In genomic region chr17:78821961-78822360, GRCh38 we compare ENCODE assay signal across 14 cellular contexts. TPM values are rescaled to one million over a fixed set of nuclear protein-coding genes. Genes with fewer than 3 reads are reported as not detected.
DNase-seq lines count a peak whose midpoint lies in the region; ATAC-seq, FAIRE-seq and TF ChIP-seq lines count a peak whose summit lies in the region.
"Had no signal": no experiment of that assay in that cellular context is flagged by ENCODE, and none has a peak within 500 bp of the region (broad histone marks: within the 10 kb centered on the region; RNA-seq: fewer than 3 reads in every experiment).

No MANE protein-coding gene starts in this region.

- TF ChIP-seq CTCF in SK-N-SH (IDR thresholded peaks at IDR 0.05) (no peak), K562 (IDR thresholded peaks at IDR 0.05 in 2 of 3, conservative IDR thresholded peaks at IDR 0.05 in 1 of 3; ENCODE audit: insufficient read depth in 2 of 3, low read depth in 1 of 3, low read length in 3 of 3) (no peak)

- BruUV-seq in K562 (replicated peaks; lab: Mats Ljungman, UMichigan): no TSS peak

- no peak for FAIRE-seq in K562 (lab: Jason Lieb, UNC)

- H3K4me2 ChIP-seq in SK-N-SH (peak overlapping the region; percentile 18; the same call in 1 of the 2 replicates), GM23248 (ENCODE audit: unreplicated experiment) (no peak overlapping the region), K562 (ENCODE audit: insufficient read depth, low read length) (no peak overlapping the region)

- H3K27ac ChIP-seq in SK-N-SH (ENCODE audit: low read depth in 2 of 2, low read length in 1 of 2) (peak overlapping the region; percentile 71 to 82), GM23248 (peak overlapping the region; percentile 83), K562 (ENCODE audit: extremely low read depth, low read depth, low read length) (no peak overlapping the region)
- H3K27ac ChIP-seq: 22Rv1, VCaP had no signal

- no peaks in the 10 kb centered on the region for H3K27me3 ChIP-seq in SK-N-SH (ENCODE audit: insufficient read depth)
- no peaks in the 10 kb centered on the region for H3K27me3 ChIP-seq in GM23248 (replicated peaks; ENCODE audit: insufficient read depth)
- H3K27me3 ChIP-seq in K562 (ENCODE audit: control insufficient read depth in 2 of 2, insufficient read depth in 2 of 2, low read length in 2 of 2): no peaks in the 10 kb centered on the region

- H3K9me3 ChIP-seq in SK-N-SH (no peaks in the 10 kb centered on the region), GM23248 (ENCODE audit: low read depth) (no peaks in the 10 kb centered on the region), K562 (replicated peaks; ENCODE audit: control insufficient read depth, insufficient read depth, low read depth, low read length) (no peaks in the 10 kb centered on the region)

- H4K20me1 ChIP-seq in SK-N-SH (ENCODE audit: insufficient read depth) (peaks cover 12% of the 10 kb centered on the region; the same call in 1 of the 2 replicates), GM23248 (ENCODE audit: insufficient read depth) (no peaks in the 10 kb centered on the region), K562 (replicated peaks; ENCODE audit: control insufficient read depth, insufficient read depth, low read length) (peaks cover 17% of the 10 kb centered on the region; the same call in 1 of the 2 replicates)

- TF ChIP-seq EP300 in SK-N-SH (IDR thresholded peaks at IDR 0.05; ENCODE audit: borderline replicate concordance in 1 of 2, low read depth in 1 of 2, low read length in 1 of 2) (no peak), K562 (IDR thresholded peaks at IDR 0.05; ENCODE audit: low read length) (no peak)

- H2AFZ ChIP-seq in SK-N-SH (ENCODE audit: low read depth) (no peak overlapping the region), GM23248 (no peak overlapping the region), K562 (ENCODE audit: low read depth, low read length) (no peak overlapping the region)

- ATAC-seq in SK-N-SH treated with all-trans-retinoic acid at 6 μM for 48 hours (no peak), K562 (no peak), sciatic nerve (no peak)

- H3K36me3 ChIP-seq in SK-N-SH (replicated peaks in 1 of 2; ENCODE audit: control insufficient read depth in 1 of 2, insufficient read depth in 2 of 2, low read length in 1 of 2): peaks cover 57 to 74% of the 10 kb centered on the region in 2 experiments
- H3K36me3 ChIP-seq in GM23248 (ENCODE audit: low read depth): peaks cover 47% of the 10 kb centered on the region
- peaks cover 96% of the 10 kb centered on the region for H3K36me3 ChIP-seq in K562 (ENCODE audit: control insufficient read depth, insufficient read depth, low read length)

- in situ Hi-C loops in GM23248 (cut with MboI) (no loop called here), K562 (cut with MboI) (no loop called here)

- no peak for DNase-seq in SK-N-SH
- DNase-seq in GM23248: peak; percentile 18
- DNase-seq in K562 (ENCODE audit: extremely low read depth in 1 of 4, low spot score in 3 of 4): no peak
- DNase-seq in posterior vena cava (ENCODE audit: low spot score): peak; percentile 50
- no peak for DNase-seq in GM19240 (ENCODE audit: insufficient read length, low spot score)
- no peak for DNase-seq in T1000 (lab: John Stamatoyannopoulos, UW)
- DNase-seq in sciatic nerve (ENCODE audit: low spot score): no peak
- DNase-seq: DMS 273 treated with DMSO at 0.1 percent for 48 hours; effector memory CD4-positive, alpha-beta T cell; NCI-H187; stimulated activated CD4-positive, alpha-beta T cell treated with anti-CD3 and anti-CD28 coated beads, Interleukin-2, amount 100 ng/mL, for 48 hours had no signal

- H3K9me2 ChIP-seq in SK-N-SH (no peaks in the 10 kb centered on the region), GM23248 (ENCODE audit: insufficient read depth) (no peaks in the 10 kb centered on the region)

- POLR2A ChIA-PET in SK-N-SH (lab: Yijun Ruan, JAX): no interaction called here
- POLR2A ChIA-PET in K562 (lab: Yijun Ruan, JAX): interaction anchor here (0.6 to 1.3 kb wide), 3 partner anchors 16 to 276 kb away, joined by 3 to 4 read pairs (median 4); no protein-coding TSS in a partner anchor

- no peak for TF ChIP-seq RAD21 in SK-N-SH (IDR thresholded peaks at IDR 0.05; ENCODE audit: low read length)
- TF ChIP-seq RAD21 in K562 (CRISPR knock-in tag; conservative IDR thresholded peaks at IDR 0.05 in 1 of 2, IDR thresholded peaks at IDR 0.05 in 1 of 2): no peak

- intact Hi-C loops in K562 (cut with micrococcal nuclease): no loop called here
- intact Hi-C loops in posterior vena cava (cut with DNase I): no loop called here
- intact Hi-C loops in sciatic nerve (cut with DNase I): no loop called here

- WGBS in SK-N-SH (ENCODE audit: low lambda C conversion rate): 96% methylated on average over 8 of the region's 8 CpGs
- 95 to 97% methylated on average over 8 of the region's 8 CpGs for WGBS in GM23248 (ENCODE audit: low coverage in 1 of 2, low lambda C conversion rate in 2 of 2, missing lambda C conversion rate in 2 of 2), 2 experiments
- 91% methylated on average over 6 of the region's 8 CpGs for WGBS in K562 (ENCODE audit: insufficient coverage, low coverage, missing lambda C conversion rate)

- no peak for TF ChIP-seq POLR2A in K562 (conservative IDR thresholded peaks at IDR 0.05)

- H3K4me3 ChIP-seq in SK-N-SH (ENCODE audit: low read depth in 2 of 2, low read length in 1 of 2): no peak overlapping the region
- no peak overlapping the region for H3K4me3 ChIP-seq in GM23248
- H3K4me3 ChIP-seq in K562: no peak overlapping the region

- H3K79me2 ChIP-seq in SK-N-SH (ENCODE audit: insufficient read depth) (peaks cover 41% of the 10 kb centered on the region), GM23248 (ENCODE audit: insufficient read depth) (peaks cover 55% of the 10 kb centered on the region), K562 (ENCODE audit: control insufficient read depth, insufficient read depth, low read length) (peaks cover 7% of the 10 kb centered on the region; the same call in 1 of the 3 replicates)

- no peaks in the 10 kb centered on the region for H3K9me1 ChIP-seq in K562 (ENCODE audit: control insufficient read depth, insufficient read depth, low read length)

- H3F3A ChIP-seq in SK-N-SH (replicated peaks; ENCODE audit: insufficient read depth) (peaks cover 27% of the 10 kb centered on the region), GM23248 (ENCODE audit: insufficient read depth) (peaks cover 25% of the 10 kb centered on the region)

- H3K4me1 ChIP-seq in SK-N-SH (ENCODE audit: control insufficient read depth in 1 of 2, insufficient read depth in 2 of 2, low read depth in 1 of 2, low read length in 1 of 2): peaks cover 22 to 23% of the 10 kb centered on the region in 2 experiments; a peak in 3 of 4 replicates
- H3K4me1 ChIP-seq in GM23248 (ENCODE audit: insufficient read depth): peaks cover 20% of the 10 kb centered on the region
- peaks cover 4 to 5% of the 10 kb centered on the region in 2 experiments; a peak in 4 of 5 replicates for H3K4me1 ChIP-seq in K562 (replicated peaks in 1 of 2; ENCODE audit: control insufficient read depth in 2 of 2, insufficient read depth in 2 of 2, low read length in 2 of 2)

- H3K9ac ChIP-seq in SK-N-SH (no peak overlapping the region), GM23248 (peak overlapping the region; percentile 47), K562 (ENCODE audit: insufficient read depth in 1 of 2, low read depth in 2 of 2, low read length in 2 of 2) (no peak overlapping the region)

- CTCF ChIA-PET in SK-N-SH (lab: Yijun Ruan, JAX): interaction anchor here (0.6 to 2.5 kb wide), 8 partner anchors 18 to 325 kb away, joined by 3 to 9 read pairs (median 4); no protein-coding TSS in a partner anchor
- CTCF ChIA-PET in K562 (lab: Yijun Ruan, JAX; ENCODE audit: low intra/inter-chr PET ratio): no interaction called here

RNA-seq across cellular contexts. Expression of gene USP36, which starts 18.7 kb away (rescaled TPM):
- 34.6 and 41.2 TPM in 2 replicates for polyA plus RNA-seq in SK-N-SH (2012; rRNA removed)
- 22.5 and 26.9 TPM in 2 replicates for polyA plus RNA-seq in SK-N-SH (2012; cell fraction: cytosol; rRNA removed)
- polyA plus RNA-seq in SK-N-SH (2012; cell fraction: nucleus; rRNA removed): 163 and 178 TPM in 2 replicates
- total RNA-seq in GM23248 (2014; rRNA removed; shearing (Covaris generic)): 30.2 and 35.5 TPM in 2 replicates
- 19.9 and 22.3 TPM in 2 replicates for polyA plus RNA-seq in GM23248 (2016; fragmentation: Nextera tagmentation; extraction: Ambion mirVana)
- total RNA-seq in K562 (2011; cell fraction: chromatin; rRNA removed; ENCODE audit: low replicate concordance): 148 and 235 TPM in 2 replicates
- 81.9 and 95.5 TPM in 2 replicates for total RNA-seq in K562 (2011; cell fraction: nucleolus; rRNA removed)
- total RNA-seq in K562 (2011; cell fraction: nucleoplasm; rRNA removed): 95.0 and 103 TPM in 2 replicates
- total RNA-seq in K562 (2014; rRNA removed): 15.1 and 18.3 TPM in 2 replicates
- total RNA-seq in K562 (2014; rRNA removed; fragmentation: Illumina TruSeq; extraction: Trizol): 23.7 and 29.8 TPM in 2 replicates
- 18.5 and 20.8 TPM in 2 replicates for total RNA-seq in K562 (2015; rRNA removed; fragmentation: Illumina TruSeq; extraction: Trizol)
- 66.8 and 72.8 TPM in 2 replicates for total RNA-seq in K562 (2021)
- 22.5 and 34.0 TPM in 2 replicates for polyA plus RNA-seq in K562 (2011; rRNA removed)
- polyA plus RNA-seq in K562 (2011; cell fraction: cytosol; rRNA removed): 21.9 and 24.7 TPM in 2 replicates
- polyA plus RNA-seq in K562 (2011; cell fraction: nucleus; rRNA removed): 99.8 and 123 TPM in 2 replicates
- polyA plus RNA-seq in K562 (2012): 45.4 and 46.5 TPM in 2 replicates
- polyA plus RNA-seq in K562 (2014; fragmentation: Illumina TruSeq; extraction: Trizol): 45.9 and 47.4 TPM in 2 replicates
- 1 to 10 TPM; 6.4 to 8.5 TPM for polyA plus RNA-seq in K562 (2014; fragmentation: Nextera tagmentation; extraction: Ambion mirVana)
- 31.7 and 33.9 TPM in 2 replicates for polyA plus RNA-seq in K562 (2014; rRNA removed)
- 34.2 and 37.2 TPM in 2 replicates for polyA minus RNA-seq in K562 (2011; rRNA and poly(A)+ RNA removed)
- 21.8 and 26.1 TPM in 2 replicates for polyA minus RNA-seq in K562 (2011; cell fraction: cytosol; rRNA and poly(A)+ RNA removed)
- polyA minus RNA-seq in K562 (2011; cell fraction: nucleus; rRNA and poly(A)+ RNA removed): 26.8 and 40.4 TPM in 2 replicates
- total RNA-seq in posterior vena cava: 10 to 100 TPM; 47.1 to 52.1 TPM
- 109 TPM for total RNA-seq in sciatic nerve

RNA-seq across cellular contexts. Expression of gene CYTH1, which starts 39.9 kb away (rescaled TPM):
- polyA plus RNA-seq in SK-N-SH (2012; rRNA removed) (23.8 and 24.8 TPM in 2 replicates), GM23248 (2016; fragmentation: Nextera tagmentation; extraction: Ambion mirVana) (11.7 TPM in 2 replicates), K562 (2011; rRNA removed) (16.1 and 16.5 TPM in 2 replicates), K562 (2014; fragmentation: Illumina TruSeq; extraction: Trizol) (20.5 and 24.1 TPM in 2 replicates), K562 (2014; fragmentation: Nextera tagmentation; extraction: Ambion mirVana) (under 1 TPM; 0.52 to 0.70 TPM), K562 (2014; rRNA removed) (25.1 and 25.4 TPM in 2 replicates)
- polyA plus RNA-seq in SK-N-SH (2012; cell fraction: cytosol; rRNA removed): 16.9 and 20.7 TPM in 2 replicates
- 77.4 and 80.9 TPM in 2 replicates for polyA plus RNA-seq in SK-N-SH (2012; cell fraction: nucleus; rRNA removed)
- 10.4 and 16.8 TPM in 2 replicates for total RNA-seq in GM23248 (2014; rRNA removed; shearing (Covaris generic))
- 59.2 and 70.8 TPM in 2 replicates for total RNA-seq in K562 (2011; cell fraction: chromatin; rRNA removed; ENCODE audit: low replicate concordance)
- 27.7 and 37.1 TPM in 2 replicates for total RNA-seq in K562 (2011; cell fraction: nucleolus; rRNA removed)
- total RNA-seq in K562 (2011; cell fraction: nucleoplasm; rRNA removed): 34.9 and 43.7 TPM in 2 replicates
- total RNA-seq in K562 (2014; rRNA removed) (15.0 and 15.1 TPM in 2 replicates), K562 (2014; rRNA removed; fragmentation: Illumina TruSeq; extraction: Trizol) (16.8 and 18.3 TPM in 2 replicates), K562 (2015; rRNA removed; fragmentation: Illumina TruSeq; extraction: Trizol) (19.6 and 21.2 TPM in 2 replicates), K562 (2021) (24.4 and 27.7 TPM in 2 replicates), posterior vena cava (10 to 100 TPM; 27.0 to 42.9 TPM), sciatic nerve (75.9 TPM)
- 14.2 and 14.9 TPM in 2 replicates for polyA plus RNA-seq in K562 (2011; cell fraction: cytosol; rRNA removed)
- 71.2 and 83.3 TPM in 2 replicates for polyA plus RNA-seq in K562 (2011; cell fraction: nucleus; rRNA removed)
- 17.4 and 27.1 TPM in 2 replicates for polyA plus RNA-seq in K562 (2012)
- 12.2 and 12.3 TPM in 2 replicates for polyA minus RNA-seq in K562 (2011; rRNA and poly(A)+ RNA removed)
- polyA minus RNA-seq in K562 (2011; cell fraction: cytosol; rRNA and poly(A)+ RNA removed): 6.5 and 8.0 TPM in 2 replicates
- 12.8 and 20.0 TPM in 2 replicates for polyA minus RNA-seq in K562 (2011; cell fraction: nucleus; rRNA and poly(A)+ RNA removed)

Comparison
In these comparisons a context has a peak if more than half of its experiments do, and no peak if none do; other contexts are left out.
1. DNase-seq: peak in GM23248 (single experiment) and posterior vena cava (single experiment); none in SK-N-SH (single experiment), K562 (0 of 4), GM19240 (single experiment), T1000 (single experiment) and sciatic nerve (single experiment).